Comparison of ENCODE assay signal across 8 cellular contexts in the genomic region with DNA sequence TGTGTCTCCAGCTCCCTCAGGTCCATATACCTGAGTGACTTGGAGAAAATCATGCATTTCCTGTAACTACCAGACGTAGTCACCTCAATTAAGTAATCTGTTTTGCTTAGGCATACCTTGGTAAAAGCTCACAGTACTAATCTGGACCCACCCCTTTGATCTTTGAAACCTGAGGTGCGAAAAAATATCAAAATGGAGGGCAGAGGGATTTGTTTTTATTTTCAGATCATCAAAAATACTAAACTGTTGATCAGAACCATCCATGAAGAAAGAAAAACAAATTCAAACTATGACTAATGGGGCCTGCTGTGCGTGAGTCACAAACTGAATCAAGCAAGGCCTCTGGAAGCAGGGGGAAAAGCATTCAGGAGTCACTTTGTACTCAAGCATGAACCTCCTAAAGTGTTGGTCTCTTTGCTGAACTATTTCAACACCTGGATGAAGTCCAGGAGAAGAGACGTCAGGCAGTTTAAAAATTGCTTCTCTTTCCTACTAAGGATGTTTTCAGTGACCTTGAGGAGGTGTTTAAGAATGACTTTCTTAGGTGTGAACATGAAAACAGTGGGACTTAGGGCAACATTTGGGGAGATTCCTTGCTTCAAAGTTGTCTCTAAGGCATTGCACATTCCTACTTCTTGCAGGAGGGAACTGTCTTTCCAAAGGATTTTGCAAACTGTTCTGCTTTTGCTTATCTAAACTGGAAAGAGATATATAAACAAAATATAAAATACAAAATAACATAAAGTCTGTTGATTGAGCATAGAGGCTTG.
DNase-seq lines count a peak whose midpoint lies in the region; ATAC-seq and TF ChIP-seq lines count a peak whose summit lies in the region.

No MANE protein-coding gene starts in this region.

- CTCF ChIA-PET in PC-9 (lab: Charles Lee): interaction anchor here (0.6 kb wide), 1 partner anchor 611 kb away, joined by 3 read pairs; no protein-coding TSS in a partner anchor

- no peaks in the 10 kb centered on the region for H3K27me3 ChIP-seq in PC-9 (ENCODE audit: insufficient read depth, low read depth)
- no peaks in the 10 kb centered on the region for H3K27me3 ChIP-seq in osteoblast (ENCODE audit: insufficient read depth, low read length)

- no peak overlapping the region for H3K27ac Mint-ChIP-seq in activated naive CD4-positive, alpha-beta T cell treated with anti-CD3 and anti-CD28 coated beads, Interleukin-2, amount 50 U/mL, for 72 hours
- no peak overlapping the region for H3K27ac Mint-ChIP-seq in activated T-helper 17 cell treated with anti-CD3 and anti-CD28 coated beads, Interleukin-2, amount 50 U/mL, for 72 hours
- H3K27ac Mint-ChIP-seq in stimulated activated naive B cell treated with anti-CD40 and anti-IgM and Interleukin-4, amounts not matched to agents 10 μg/mL and 1 μg/mL and 100 μg/mL, for 72 hours: no peak overlapping the region

- H4K20me1 ChIP-seq in PC-9 (ENCODE audit: insufficient read depth) (no peaks in the 10 kb centered on the region), osteoblast (ENCODE audit: insufficient read depth, low read length) (no peaks in the 10 kb centered on the region)

- no peak overlapping the region for H3K4me3 Mint-ChIP-seq in activated T-helper 17 cell treated with anti-CD3 and anti-CD28 coated beads, Interleukin-2, amount 50 U/mL, for 72 hours
- no peak overlapping the region for H3K4me3 Mint-ChIP-seq in stimulated activated naive B cell treated with anti-CD40 and anti-IgM and Interleukin-4, amounts not matched to agents 10 μg/mL and 1 μg/mL and 100 μg/mL, for 72 hours

- H3K36me3 ChIP-seq in PC-9 (ENCODE audit: low read depth): 0 out of 2 replicates have a peak, but pooled peaks cover 5% of the 10 kb centered on the region
- no peaks in the 10 kb centered on the region for H3K36me3 ChIP-seq in osteoblast (ENCODE audit: insufficient read depth, low read length)

- peak overlapping the region; percentile 18; the same call in 1 of the 2 replicates for H2AFZ ChIP-seq in PC-9
- no peak overlapping the region for H2AFZ ChIP-seq in osteoblast (ENCODE audit: low read length)

- POLR2A ChIA-PET in PC-9 (lab: Charles Lee; ENCODE audit: unreplicated experiment): interaction anchor here (0.5 to 0.6 kb wide), 3 partner anchors 207 to 499 kb away, joined by 5 to 32 read pairs (median 6); no protein-coding TSS in a partner anchor

- peak overlapping the region; percentile 87 for H3K27ac ChIP-seq in PC-9
- H3K27ac ChIP-seq in osteoblast (ENCODE audit: low read depth, low read length): peak overlapping the region; percentile 97

- ATAC-seq in activated naive CD4-positive, alpha-beta T cell treated with anti-CD3 and anti-CD28 coated beads, Interleukin-2, amount 50 U/mL, for 72 hours: no peak
- ATAC-seq in activated T-helper 17 cell treated with anti-CD3 and anti-CD28 coated beads, Interleukin-2, amount 50 U/mL, for 72 hours (replicated peaks): no peak
- ATAC-seq in stimulated activated naive B cell treated with anti-CD40 and anti-IgM and Interleukin-4, amounts not matched to agents 10 μg/mL and 1 μg/mL and 100 μg/mL, for 72 hours (replicated peaks): no peak

- peak overlapping the region; percentile 67 for H3K4me2 ChIP-seq in PC-9
- peak overlapping the region; percentile 58 for H3K4me2 ChIP-seq in osteoblast (ENCODE audit: insufficient read depth, low read length)

- H3K4me1 ChIP-seq in PC-9 (replicated peaks; ENCODE audit: insufficient read depth): peaks cover 48% of the 10 kb centered on the region
- H3K4me1 ChIP-seq in osteoblast (ENCODE audit: insufficient read depth, low read length): peaks cover 53% of the 10 kb centered on the region

- intact Hi-C loops in PC-9 (cut with micrococcal nuclease; ENCODE audit: unreplicated experiment): loop anchor here (2.0 to 10.0 kb wide), 7 partner anchors 90 to 554 kb away; a partner anchor contains a TSS

- H3K9me2 ChIP-seq in PC-9 (ENCODE audit: insufficient read depth): no peaks in the 10 kb centered on the region

- H3K9me3 Mint-ChIP-seq in activated naive CD4-positive, alpha-beta T cell treated with anti-CD3 and anti-CD28 coated beads, Interleukin-2, amount 50 U/mL, for 72 hours: peaks cover 4 to 5% of the 10 kb centered on the region in 2 donors
- peaks cover 4% of the 10 kb centered on the region for H3K9me3 Mint-ChIP-seq in activated T-helper 17 cell treated with anti-CD3 and anti-CD28 coated beads, Interleukin-2, amount 50 U/mL, for 72 hours
- peaks cover 2 to 4% of the 10 kb centered on the region in 2 donors for H3K9me3 Mint-ChIP-seq in stimulated activated naive B cell treated with anti-CD40 and anti-IgM and Interleukin-4, amounts not matched to agents 10 μg/mL and 1 μg/mL and 100 μg/mL, for 72 hours

- peaks cover 37% of the 10 kb centered on the region for H3F3A ChIP-seq in PC-9 (ENCODE audit: insufficient read depth, low read depth)

- BruUV-seq in PC-9 (replicated peaks; lab: Mats Ljungman, UMichigan): no TSS peak

- TF ChIP-seq CTCF in AG09319 (IDR thresholded peaks at IDR 0.05; ENCODE audit: low read depth, low read length) (no peak), PC-9 (conservative IDR thresholded peaks at IDR 0.05) (no peak), fibroblast of mammary gland (conservative IDR thresholded peaks at IDR 0.05; ENCODE audit: control insufficient read depth, insufficient read depth, low read depth, low read length) (no peak), osteoblast (IDR thresholded peaks at IDR 0.05; ENCODE audit: extremely low read depth, low read depth, low read length) (no peak)

- DNase-seq in AG09319 (ENCODE audit: extremely low read depth, low read depth) (peak; percentile 90), PC-9 (peak; percentile 72 to 97), fibroblast of mammary gland (ENCODE audit: low read depth) (peak; percentile 100), osteoblast (ENCODE audit: insufficient read length, low spot score, missing footprints) (no peak), NCI-H1092 treated with DMSO at 0.1 percent for 48 hours (lab: John Stamatoyannopoulos, UW) (no peak)
- no peak for DNase-seq in activated naive CD4-positive, alpha-beta T cell treated with anti-CD3 and anti-CD28 coated beads, Interleukin-2, amount 50 U/mL, for 72 hours (ENCODE audit: low spot score in 2 of 2)
- no peak for DNase-seq in stimulated activated naive B cell treated with anti-CD40 and anti-IgM and Interleukin-4, amounts not matched to agents 10 μg/mL and 1 μg/mL and 100 μg/mL, for 72 hours

- no peaks in the 10 kb centered on the region for H3K4me1 Mint-ChIP-seq in activated T-helper 17 cell treated with anti-CD3 and anti-CD28 coated beads, Interleukin-2, amount 50 U/mL, for 72 hours
- no peaks in the 10 kb centered on the region for H3K4me1 Mint-ChIP-seq in stimulated activated naive B cell treated with anti-CD40 and anti-IgM and Interleukin-4, amounts not matched to agents 10 μg/mL and 1 μg/mL and 100 μg/mL, for 72 hours

- H3K79me2 ChIP-seq in PC-9 (ENCODE audit: low read depth) (no peaks in the 10 kb centered on the region), osteoblast (ENCODE audit: insufficient read depth, low read length) (no peaks in the 10 kb centered on the region)

- H3K36me3 Mint-ChIP-seq in activated naive CD4-positive, alpha-beta T cell treated with anti-CD3 and anti-CD28 coated beads, Interleukin-2, amount 50 U/mL, for 72 hours: no peaks in the 10 kb centered on the region
- no peaks in the 10 kb centered on the region for H3K36me3 Mint-ChIP-seq in activated T-helper 17 cell treated with anti-CD3 and anti-CD28 coated beads, Interleukin-2, amount 50 U/mL, for 72 hours (ENCODE audit: low read depth)
- H3K36me3 Mint-ChIP-seq in stimulated activated naive B cell treated with anti-CD40 and anti-IgM and Interleukin-4, amounts not matched to agents 10 μg/mL and 1 μg/mL and 100 μg/mL, for 72 hours: no peaks in the 10 kb centered on the region

- H3K27me3 Mint-ChIP-seq in activated T-helper 17 cell treated with anti-CD3 and anti-CD28 coated beads, Interleukin-2, amount 50 U/mL, for 72 hours: peaks cover 4% of the 10 kb centered on the region
- H3K27me3 Mint-ChIP-seq in stimulated activated naive B cell treated with anti-CD40 and anti-IgM and Interleukin-4, amounts not matched to agents 10 μg/mL and 1 μg/mL and 100 μg/mL, for 72 hours: peaks cover 0 to 5% of the 10 kb centered on the region in 2 donors

- peak overlapping the region; percentile 2; the same call in 1 of the 2 replicates for H3K4me3 ChIP-seq in PC-9
- no peak overlapping the region for H3K4me3 ChIP-seq in fibroblast of mammary gland (ENCODE audit: control insufficient read depth, low read depth, low read length)
- no peak overlapping the region for H3K4me3 ChIP-seq in osteoblast (ENCODE audit: insufficient read depth, low read length)

- peaks cover 20% of the 10 kb centered on the region for H3K9me3 ChIP-seq in PC-9 (ENCODE audit: insufficient read depth, low read depth)
- H3K9me3 ChIP-seq in osteoblast (ENCODE audit: low read depth, low read length): no peaks in the 10 kb centered on the region

Comparison
In these comparisons a context has a peak if more than half of its experiments do, and no peak if none do; other contexts are left out.
1. DNase-seq: peak in AG09319 (single experiment), PC-9 (2 of 2) and fibroblast of mammary gland (single experiment); none in osteoblast (single experiment), activated naive CD4-positive, alpha-beta T cell treated with anti-CD3 and anti-CD28 coated beads, Interleukin-2, amount 50 U/mL, for 72 hours (0 of 2), NCI-H1092 treated with DMSO at 0.1 percent for 48 hours (single experiment) and stimulated activated naive B cell treated with anti-CD40 and anti-IgM and Interleukin-4, amounts not matched to agents 10 μg/mL and 1 μg/mL and 100 μg/mL, for 72 hours (single experiment).